Comparison of ENCODE assay signal across 15 cellular contexts in the genomic region with DNA sequence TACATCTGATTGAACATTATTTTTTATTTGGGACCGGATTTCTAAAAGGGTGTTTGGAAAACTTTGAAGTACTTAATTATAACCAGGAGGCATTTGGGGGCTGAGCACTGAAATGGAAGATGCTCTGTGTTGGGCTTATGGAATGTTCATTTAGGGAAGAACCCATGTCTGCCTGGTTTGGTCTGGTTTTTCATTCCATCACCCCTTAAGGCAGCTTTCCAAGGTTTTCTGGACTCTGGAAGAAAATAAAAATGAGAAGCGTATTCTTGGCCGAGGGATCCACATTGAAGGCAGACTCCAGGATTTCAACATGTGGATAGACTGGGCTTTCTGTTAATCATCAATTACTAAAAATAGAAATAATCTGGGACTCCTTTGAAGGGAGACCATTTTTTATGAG.
"Had no signal": no experiment of that assay in that cellular context is flagged by ENCODE, and none has a peak within 500 bp of the region (broad histone marks: within the 10 kb centered on the region; RNA-seq: fewer than 3 reads in every experiment).

No MANE protein-coding gene starts in this region.

- ATAC-seq: activated CD8-positive, alpha-beta memory T cell treated with anti-CD3 and anti-CD28 coated beads, Interleukin-2, amount 10 ng/mL, durations not matched to agents 7 days and 5 days; naive thymus-derived CD4-positive, alpha-beta T cell had no signal

- DNase-seq: activated CD4-positive, alpha-beta memory T cell treated with anti-CD3 and anti-CD28 coated beads, Interleukin-2, amount 10 ng/mL, durations not matched to agents 7 days and 5 days; activated CD4-positive, alpha-beta T cell treated with anti-CD3 and anti-CD28 coated beads for 48 hours; activated CD4-positive, CD25-positive, alpha-beta regulatory T cell; activated CD8-positive, alpha-beta memory T cell treated with anti-CD3 and anti-CD28 coated beads, Interleukin-2, amount 10 ng/mL, durations not matched to agents 7 days and 5 days; central memory CD4-positive, alpha-beta T cell; endodermal cell; hypothalamus; naive thymus-derived CD4-positive, alpha-beta T cell; ovary; stimulated activated CD4-positive, alpha-beta T cell treated with anti-CD3 and anti-CD28 coated beads, Interleukin-12 subunit alpha, Interleukin-12 subunit beta, amount 100 ng/mL, for 4 hours; stimulated activated CD4-positive, alpha-beta T cell treated with anti-CD3 and anti-CD28 coated beads, Interleukin-1b, Interleukin-23, amount 100 ng/mL, for 48 hours; stimulated activated CD8-positive, alpha-beta memory T cell treated with anti-CD3 and anti-CD28 coated beads, Interleukin-4, amount 100 ng/mL, for 48 hours; stimulated activated naive CD4-positive, alpha-beta T cell; T1000; thyroid gland had no signal

- H3K27ac ChIP-seq: ovary, thyroid gland had no signal

- H3K27me3 ChIP-seq: ovary, thyroid gland had no signal

- H3K9me3 ChIP-seq: ovary, thyroid gland had no signal

- H3K4me3 ChIP-seq: ovary, thyroid gland had no signal

- H3K36me3 ChIP-seq: ovary, thyroid gland had no signal
